8 cellular contexts compared by ENCODE assay signal in genomic region chr10:102419561-102420442, GRCh38. TPM values are rescaled to one million over a fixed set of nuclear protein-coding genes. Genes with fewer than 3 reads are reported as not detected.
A peak's percentile ranks its signal among the peaks of the same experiment; 100 is the strongest.
DNase-seq lines count a peak whose midpoint lies in the region; ATAC-seq, FAIRE-seq and TF ChIP-seq lines count a peak whose summit lies in the region.

No MANE protein-coding gene starts in this region.

- TF ChIP-seq CTCF in K562 (IDR thresholded peaks at IDR 0.05 in 2 of 3, conservative IDR thresholded peaks at IDR 0.05 in 1 of 3; ENCODE audit: insufficient read depth in 2 of 3, low read depth in 1 of 3, low read length in 3 of 3) = no peak
- no peak for TF ChIP-seq CTCF in spleen (IDR thresholded peaks at IDR 0.05 in 8 of 11, conservative IDR thresholded peaks at IDR 0.05 in 3 of 11)

- TF ChIP-seq EP300 in K562 (IDR thresholded peaks at IDR 0.05; ENCODE audit: low read length) = no peak

- peak overlapping the region; percentile 93 for H3K4me3 ChIP-seq in K562
- H3K4me3 ChIP-seq in iPS-20b (ENCODE audit: low read length) = peak overlapping the region; percentile 90
- H3K4me3 ChIP-seq in spleen = peak overlapping the region; percentile 83 to 98 (median 96)

- TF ChIP-seq POLR2A in K562 (conservative IDR thresholded peaks at IDR 0.05) (no peak), spleen (IDR thresholded peaks at IDR 0.05) (no peak)

- peaks cover 25% of the 10 kb centered on the region for H3K79me2 ChIP-seq in K562 (ENCODE audit: control insufficient read depth, insufficient read depth, low read length)

- BruUV-seq in K562 (replicated peaks; lab: Mats Ljungman, UMichigan) = no TSS peak

- 0% methylated on average over 22 of the region's 57 CpGs for WGBS in K562 (ENCODE audit: insufficient coverage, low coverage, missing lambda C conversion rate)
- WGBS in spleen, 5 donors = 1 to 2% (median 1%) methylated on average over 39 to 57 of the region's 57 CpGs

- H3K4me1 ChIP-seq in K562 (replicated peaks in 1 of 2; ENCODE audit: control insufficient read depth in 2 of 2, insufficient read depth in 2 of 2, low read length in 2 of 2) (peaks cover 12 to 58% of the 10 kb centered on the region in 2 experiments; a peak in 4 of 5 replicates), iPS-20b (ENCODE audit: insufficient read depth, low read length) (peaks cover 5% of the 10 kb centered on the region), spleen (peaks cover 25 to 50% (median 44%) of the 10 kb centered on the region in 6 donors)

- H3K36me3 Mint-ChIP-seq in T-helper 17 cell (ENCODE audit: low read depth) = peaks cover 5% of the 10 kb centered on the region

- peak overlapping the region; percentile 87 for H2AFZ ChIP-seq in K562 (ENCODE audit: low read depth, low read length)

- H3K9me1 ChIP-seq in K562 (ENCODE audit: control insufficient read depth, insufficient read depth, low read length) = no peaks in the 10 kb centered on the region

- peak overlapping the region; percentile 74 for H3K4me2 ChIP-seq in K562 (ENCODE audit: insufficient read depth, low read length)

- H4K20me1 ChIP-seq in K562 (replicated peaks; ENCODE audit: control insufficient read depth, insufficient read depth, low read length) = no peaks in the 10 kb centered on the region

- H3K27me3 ChIP-seq in K562 (ENCODE audit: control insufficient read depth in 2 of 2, insufficient read depth in 2 of 2, low read length in 2 of 2) (no peaks in the 10 kb centered on the region), iPS-20b (ENCODE audit: insufficient read depth, low read length) (peaks cover 32% of the 10 kb centered on the region), spleen (replicated peaks in 1 of 7) (peaks cover 2 to 49% (median 29%) of the 10 kb centered on the region in 7 donors)

- H3K27ac Mint-ChIP-seq in T-helper 17 cell = peak overlapping the region; percentile 60

- intact Hi-C loops in K562 (cut with micrococcal nuclease) (loop anchor here (5.0 kb wide), 1 partner anchor 42 kb away; no protein-coding TSS in a partner anchor), spleen (cut with DNase I; ENCODE audit: low total_unique reads) (no loop called here)

- H3K27ac ChIP-seq in K562 (ENCODE audit: extremely low read depth, low read depth, low read length) (peak overlapping the region; percentile 80), iPS-20b (ENCODE audit: low read length) (no peak overlapping the region), spleen (peak overlapping the region; percentile 85 to 96 (median 92))

- H3K36me3 ChIP-seq in K562 (ENCODE audit: control insufficient read depth, insufficient read depth, low read length) = peaks cover 17% of the 10 kb centered on the region; the same call in 2 of the 3 replicates
- peaks cover 13% of the 10 kb centered on the region for H3K36me3 ChIP-seq in iPS-20b (ENCODE audit: insufficient read depth, low read depth, low read length)
- peaks cover 0 to 22% (median 17%) of the 10 kb centered on the region in 6 donors for H3K36me3 ChIP-seq in spleen

- TF ChIP-seq RAD21 in K562 (CRISPR knock-in tag; conservative IDR thresholded peaks at IDR 0.05 in 1 of 2, IDR thresholded peaks at IDR 0.05 in 1 of 2) = no peak

- POLR2A ChIA-PET in K562 (lab: Yijun Ruan, JAX) = interaction anchor here (1.0 to 5.3 kb wide), 6 partner anchors 14 to 63 kb away, joined by 3 to 34 read pairs (median 6); partner anchors contain the start of gene C10orf95

- H3K27me3 Mint-ChIP-seq in T-helper 17 cell = peaks cover 27% of the 10 kb centered on the region

- FAIRE-seq in K562 (lab: Jason Lieb, UNC) = no peak

- peak overlapping the region; percentile 65 to 96 for H3K9ac ChIP-seq in K562 (ENCODE audit: insufficient read depth in 1 of 2, low read depth in 2 of 2, low read length in 2 of 2)
- peak overlapping the region; percentile 79; the same call in 1 of the 2 replicates for H3K9ac ChIP-seq in iPS-20b (ENCODE audit: low read depth, low read length)

- peak; percentile 42 for DNase-seq in ELR (ENCODE audit: low read depth)
- peak; percentile 64 for DNase-seq in NCI-H1092 (lab: John Stamatoyannopoulos, UW)
- DNase-seq in T-helper 17 cell = peak; percentile 62 to 68 (median 63)
- peak; percentile 82 to 87 (median 82) for DNase-seq in K562 (ENCODE audit: extremely low read depth in 1 of 4, low spot score in 3 of 4)
- DNase-seq in spleen = peak; percentile 90

- in situ Hi-C loops in K562 (cut with MboI) = no loop called here

- peak overlapping the region; percentile 98 for H3K4me3 Mint-ChIP-seq in T-helper 17 cell

- ATAC-seq in T-helper 17 cell = no peak
- ATAC-seq in K562 = no peak
- no peak for ATAC-seq in GM21528 (IDR thresholded peaks at IDR 0.05; ENCODE audit: low FRiP score, unreplicated experiment)
- ATAC-seq in GM18868 (IDR thresholded peaks at IDR 0.05; ENCODE audit: unreplicated experiment) = no peak

- CTCF ChIA-PET in K562 (lab: Yijun Ruan, JAX; ENCODE audit: low intra/inter-chr PET ratio) = no interaction called here

- no peaks in the 10 kb centered on the region for H3K9me3 ChIP-seq in T-helper 17 cell (ENCODE audit: control insufficient read depth, low read length, poor library complexity, severe bottlenecking)
- no peaks in the 10 kb centered on the region for H3K9me3 ChIP-seq in K562 (replicated peaks; ENCODE audit: control insufficient read depth, insufficient read depth, low read depth, low read length)
- H3K9me3 ChIP-seq in iPS-20b (ENCODE audit: insufficient read depth, low read depth, low read length) = no peaks in the 10 kb centered on the region
- no peaks in the 10 kb centered on the region for H3K9me3 ChIP-seq in spleen

- H3K4me1 Mint-ChIP-seq in T-helper 17 cell = peaks cover 20% of the 10 kb centered on the region

RNA-seq across cellular contexts. Expression of gene FBXL15, which starts 0.8 kb away (rescaled TPM):
- total RNA-seq in T-helper 17 cell = 10 to 100 TPM in 1 of 2 donors, 1 to 10 TPM in 1; 9.9 to 14.2 TPM
- total RNA-seq in K562 (2011; cell fraction: chromatin; rRNA removed; ENCODE audit: low replicate concordance) = 2.1 and 10.9 TPM in 2 replicates
- total RNA-seq in K562 (2011; cell fraction: nucleolus; rRNA removed) = 16.8 and 21.0 TPM in 2 replicates
- total RNA-seq in K562 (2011; cell fraction: nucleoplasm; rRNA removed) = 6.7 and 7.4 TPM in 2 replicates
- total RNA-seq in K562 (2014; rRNA removed) = 25.8 and 27.4 TPM in 2 replicates
- total RNA-seq in K562 (2014; rRNA removed; fragmentation: Illumina TruSeq; extraction: Trizol) = 0.80 and 1.2 TPM in 2 replicates
- total RNA-seq in K562 (2015; rRNA removed; fragmentation: Illumina TruSeq; extraction: Trizol) = 4.1 and 4.5 TPM in 2 replicates
- total RNA-seq in K562 (2021) = 19.5 and 25.4 TPM in 2 replicates
- 3.5 and 5.6 TPM in 2 replicates for polyA plus RNA-seq in K562 (2011; rRNA removed)
- polyA plus RNA-seq in K562 (2011; cell fraction: cytosol; rRNA removed) = 10.9 and 32.1 TPM in 2 replicates
- polyA plus RNA-seq in K562 (2011; cell fraction: nucleus; rRNA removed) = 29.9 and 52.2 TPM in 2 replicates
- polyA plus RNA-seq in K562 (2012) = 9.6 and 16.4 TPM in 2 replicates
- polyA plus RNA-seq in K562 (2014; fragmentation: Illumina TruSeq; extraction: Trizol) = 1.4 and 3.1 TPM in 2 replicates
- under 1 TPM; 0.08 to 0.31 TPM for polyA plus RNA-seq in K562 (2014; fragmentation: Nextera tagmentation; extraction: Ambion mirVana)
- 24.0 and 25.9 TPM in 2 replicates for polyA plus RNA-seq in K562 (2014; rRNA removed)
- polyA minus RNA-seq in K562 (2011; rRNA and poly(A)+ RNA removed) = 0.49 and 0.72 TPM in 2 replicates
- polyA minus RNA-seq in K562 (2011; cell fraction: cytosol; rRNA and poly(A)+ RNA removed) = 2.8 and 7.2 TPM in 2 replicates
- 5.5 and 7.0 TPM in 2 replicates for polyA minus RNA-seq in K562 (2011; cell fraction: nucleus; rRNA and poly(A)+ RNA removed)
- 10 to 100 TPM; 16.7 to 27.9 (median 22.8) TPM for total RNA-seq in spleen
- 10 to 100 TPM; 17.6 to 28.7 (median 23.6) TPM for polyA plus RNA-seq in spleen

RNA-seq across cellular contexts. Expression of gene PSD, which starts 1.2 kb away (rescaled TPM):
- total RNA-seq in T-helper 17 cell (1 to 10 TPM; 2.9 to 5.1 TPM), K562 (2014; rRNA removed) (0.54 and 1.1 TPM in 2 replicates), K562 (2014; rRNA removed; fragmentation: Illumina TruSeq; extraction: Trizol) (0.10 and 0.11 TPM in 2 replicates), K562 (2015; rRNA removed; fragmentation: Illumina TruSeq; extraction: Trizol) (0.54 and 0.60 TPM in 2 replicates), K562 (2021) (1.5 and 1.7 TPM in 2 replicates), spleen (1 to 10 TPM in 6 of 7 donors, under 1 TPM in 1; 0.59 to 2.5 (median 1.3) TPM)
- total RNA-seq in K562 (2011; cell fraction: chromatin; rRNA removed; ENCODE audit: low replicate concordance) = 2.6 and 10.1 TPM in 2 replicates
- 6.1 and 10.2 TPM in 2 replicates for total RNA-seq in K562 (2011; cell fraction: nucleolus; rRNA removed)
- total RNA-seq in K562 (2011; cell fraction: nucleoplasm; rRNA removed) = 3.3 and 4.3 TPM in 2 replicates
- polyA plus RNA-seq in K562 (2011; rRNA removed) (0.89 and 1.6 TPM in 2 replicates), K562 (2014; fragmentation: Illumina TruSeq; extraction: Trizol) (0.40 and 0.64 TPM in 2 replicates), K562 (2014; fragmentation: Nextera tagmentation; extraction: Ambion mirVana) (not detected), K562 (2014; rRNA removed) (0.89 and 1.5 TPM in 2 replicates), spleen (1 to 10 TPM in 2 of 3 donors, under 1 TPM in 1; 0.65 to 1.1 (median 1.0) TPM)
- 1.2 and 3.0 TPM in 2 replicates for polyA plus RNA-seq in K562 (2011; cell fraction: cytosol; rRNA removed)
- polyA plus RNA-seq in K562 (2011; cell fraction: nucleus; rRNA removed) = 7.0 and 9.6 TPM in 2 replicates
- 3.4 TPM in 2 replicates for polyA plus RNA-seq in K562 (2012)
- polyA minus RNA-seq in K562 (2011; rRNA and poly(A)+ RNA removed) = 0.06 and 0.49 TPM in 2 replicates
- polyA minus RNA-seq in K562 (2011; cell fraction: cytosol; rRNA and poly(A)+ RNA removed) = 0.76 and 1.8 TPM in 2 replicates
- polyA minus RNA-seq in K562 (2011; cell fraction: nucleus; rRNA and poly(A)+ RNA removed) = 2.7 and 3.5 TPM in 2 replicates

RNA-seq across cellular contexts. Expression of gene CUEDC2, which starts 12.6 kb away (rescaled TPM):
- total RNA-seq in T-helper 17 cell (10 to 100 TPM; 27.4 to 30.7 TPM), K562 (2014; rRNA removed) (35.9 and 37.0 TPM in 2 replicates), K562 (2014; rRNA removed; fragmentation: Illumina TruSeq; extraction: Trizol) (13.5 and 17.8 TPM in 2 replicates), K562 (2015; rRNA removed; fragmentation: Illumina TruSeq; extraction: Trizol) (19.9 and 21.0 TPM in 2 replicates), K562 (2021) (36.0 and 40.1 TPM in 2 replicates), spleen (10 to 100 TPM; 35.3 to 48.4 (median 43.0) TPM)
- 16.7 and 39.3 TPM in 2 replicates for total RNA-seq in K562 (2011; cell fraction: chromatin; rRNA removed; ENCODE audit: low replicate concordance)
- 30.3 and 31.5 TPM in 2 replicates for total RNA-seq in K562 (2011; cell fraction: nucleolus; rRNA removed)
- 14.4 and 24.2 TPM in 2 replicates for total RNA-seq in K562 (2011; cell fraction: nucleoplasm; rRNA removed)
- polyA plus RNA-seq in K562 (2011; rRNA removed) (27.4 and 34.9 TPM in 2 replicates), K562 (2014; fragmentation: Illumina TruSeq; extraction: Trizol) (44.5 and 48.9 TPM in 2 replicates), K562 (2014; fragmentation: Nextera tagmentation; extraction: Ambion mirVana) (10 to 100 TPM in 1 of 2 experiments, 1 to 10 TPM in 1; 8.5 to 17.0 TPM), K562 (2014; rRNA removed) (45.6 and 48.3 TPM in 2 replicates), spleen (10 to 100 TPM; 48.5 to 59.1 (median 58.7) TPM)
- polyA plus RNA-seq in K562 (2011; cell fraction: cytosol; rRNA removed) = 53.4 and 65.7 TPM in 2 replicates
- 66.8 and 81.1 TPM in 2 replicates for polyA plus RNA-seq in K562 (2011; cell fraction: nucleus; rRNA removed)
- 33.8 and 48.3 TPM in 2 replicates for polyA plus RNA-seq in K562 (2012)
- polyA minus RNA-seq in K562 (2011; rRNA and poly(A)+ RNA removed) = 9.5 TPM in 2 replicates
- 22.7 and 24.0 TPM in 2 replicates for polyA minus RNA-seq in K562 (2011; cell fraction: cytosol; rRNA and poly(A)+ RNA removed)
- 7.7 and 8.6 TPM in 2 replicates for polyA minus RNA-seq in K562 (2011; cell fraction: nucleus; rRNA and poly(A)+ RNA removed)

RNA-seq across cellular contexts. Expression of gene NFKB2, which starts 24.3 kb away (rescaled TPM):
- 100 to 1,000 TPM; 364 to 390 TPM for total RNA-seq in T-helper 17 cell
- 20.7 and 56.0 TPM in 2 replicates for total RNA-seq in K562 (2011; cell fraction: chromatin; rRNA removed; ENCODE audit: low replicate concordance)
- total RNA-seq in K562 (2011; cell fraction: nucleolus; rRNA removed) = 26.2 and 30.9 TPM in 2 replicates
- total RNA-seq in K562 (2011; cell fraction: nucleoplasm; rRNA removed) = 16.3 and 26.1 TPM in 2 replicates
- 14.7 and 19.3 TPM in 2 replicates for total RNA-seq in K562 (2014; rRNA removed)
- 5.7 and 6.0 TPM in 2 replicates for total RNA-seq in K562 (2014; rRNA removed; fragmentation: Illumina TruSeq; extraction: Trizol)
- 4.2 and 5.3 TPM in 2 replicates for total RNA-seq in K562 (2015; rRNA removed; fragmentation: Illumina TruSeq; extraction: Trizol)
- 20.3 and 20.6 TPM in 2 replicates for total RNA-seq in K562 (2021)
- 7.9 and 9.7 TPM in 2 replicates for polyA plus RNA-seq in K562 (2011; rRNA removed)
- 5.8 and 10.1 TPM in 2 replicates for polyA plus RNA-seq in K562 (2011; cell fraction: cytosol; rRNA removed)
- polyA plus RNA-seq in K562 (2011; cell fraction: nucleus; rRNA removed) = 29.8 and 52.6 TPM in 2 replicates
- polyA plus RNA-seq in K562 (2012) = 13.9 and 31.5 TPM in 2 replicates
- 9.4 and 11.4 TPM in 2 replicates for polyA plus RNA-seq in K562 (2014; fragmentation: Illumina TruSeq; extraction: Trizol)
- under 1 TPM; 0.07 to 0.11 TPM for polyA plus RNA-seq in K562 (2014; fragmentation: Nextera tagmentation; extraction: Ambion mirVana)
- polyA plus RNA-seq in K562 (2014; rRNA removed) = 12.2 and 15.3 TPM in 2 replicates
- 4.3 and 4.6 TPM in 2 replicates for polyA minus RNA-seq in K562 (2011; rRNA and poly(A)+ RNA removed)
- 6.4 and 11.0 TPM in 2 replicates for polyA minus RNA-seq in K562 (2011; cell fraction: cytosol; rRNA and poly(A)+ RNA removed)
- polyA minus RNA-seq in K562 (2011; cell fraction: nucleus; rRNA and poly(A)+ RNA removed) = 8.2 and 8.8 TPM in 2 replicates
- 100 to 1,000 TPM in 3 of 7 donors, 10 to 100 TPM in 4; 51.6 to 161 (median 75.2) TPM for total RNA-seq in spleen
- 10 to 100 TPM; 34.7 to 55.2 (median 51.9) TPM for polyA plus RNA-seq in spleen

RNA-seq across cellular contexts. Expression of gene C10orf95, which starts 31.5 kb away (rescaled TPM):
- total RNA-seq in T-helper 17 cell (under 1 TPM in 1 of 2 donors, not detected in 1; 0.50 TPM), K562 (2014; rRNA removed) (0.41 and 0.90 TPM in 2 replicates), K562 (2014; rRNA removed; fragmentation: Illumina TruSeq; extraction: Trizol) (not detected in 2 replicates), K562 (2015; rRNA removed; fragmentation: Illumina TruSeq; extraction: Trizol) (0.26 and 0.29 TPM in 2 replicates), K562 (2021) (0.38 and 0.49 TPM in 2 replicates), spleen (under 1 TPM in 4 of 7 donors, not detected in 3; 0.33 to 0.77 (median 0.47) TPM)
- 0.48 and 0.93 TPM in 2 replicates for total RNA-seq in K562 (2011; cell fraction: chromatin; rRNA removed; ENCODE audit: low replicate concordance)
- 1.0 and 1.3 TPM in 2 replicates for total RNA-seq in K562 (2011; cell fraction: nucleolus; rRNA removed)
- total RNA-seq in K562 (2011; cell fraction: nucleoplasm; rRNA removed) = 1.6 and 1.9 TPM in 2 replicates
- polyA plus RNA-seq in K562 (2011; rRNA removed) (0.08 and 0.24 TPM in 2 replicates), K562 (2014; fragmentation: Illumina TruSeq; extraction: Trizol) (0.18 and 0.30 TPM in 2 replicates), K562 (2014; fragmentation: Nextera tagmentation; extraction: Ambion mirVana) (under 1 TPM; 0.03 to 0.14 TPM), K562 (2014; rRNA removed) (0.16 and 0.35 TPM in 2 replicates), spleen (under 1 TPM; 0.06 to 0.33 (median 0.18) TPM)
- polyA plus RNA-seq in K562 (2011; cell fraction: cytosol; rRNA removed) = 0.40 and 0.70 TPM in 2 replicates
- polyA plus RNA-seq in K562 (2011; cell fraction: nucleus; rRNA removed) = 0.63 and 0.87 TPM in 2 replicates
- 1.9 and 2.0 TPM in 2 replicates for polyA plus RNA-seq in K562 (2012)
- polyA minus RNA-seq in K562 (2011; rRNA and poly(A)+ RNA removed) = 0.21 and 0.30 TPM in 2 replicates
- not detected in 2 replicates for polyA minus RNA-seq in K562 (2011; cell fraction: cytosol; rRNA and poly(A)+ RNA removed)
- polyA minus RNA-seq in K562 (2011; cell fraction: nucleus; rRNA and poly(A)+ RNA removed) = 1.2 and 1.5 TPM in 2 replicates
